22 cellular contexts compared by ENCODE assay signal in genomic region chr1:45146833-45147232, GRCh38. TPM values are rescaled to one million over a fixed set of nuclear protein-coding genes. Genes with fewer than 3 reads are reported as not detected.
"Had no signal": no experiment of that assay in that cellular context is flagged by ENCODE, and none has a peak within 500 bp of the region (broad histone marks: within the 10 kb centered on the region; RNA-seq: fewer than 3 reads in every experiment).

No MANE protein-coding gene starts in this region.

- H3K4me2 ChIP-seq: SK-N-SH had no signal

- H3K9ac ChIP-seq: SK-N-SH had no signal

- H3K4me3 ChIP-seq: MG63 had no signal

- H3K27me3 ChIP-seq: MG63 had no signal

- H3K36me3 Mint-ChIP-seq: IgD-negative memory B cell had no signal

- H3K36me3 ChIP-seq: MG63 had no signal

- DNase-seq: KBM-7, MG63, NCI-H1092, NCI-H1105 treated with DMSO at 0.1 percent for 48 hours, NCI-H1417 treated with DMSO at 0.1 percent for 48 hours, NCI-H146, NCI-H1694 treated with DMSO at 0.1 percent for 48 hours, NCI-H1930, NCI-H2081, NCI-H2171, NCI-H226, NCI-H446, NCI-H510A, NCI-H524 treated with DMSO at 0.1 percent for 48 hours, NCI-H69, NCI-H774, Right ventricle myocardium superior, RPMI8226, SK-N-SH had no signal

- H3K27ac Mint-ChIP-seq: IgD-negative memory B cell had no signal

- H3K9me3 ChIP-seq: MG63, SK-N-SH had no signal

- H3K9me2 ChIP-seq: SK-N-SH had no signal

- FAIRE-seq: RCC 7860 had no signal

RNA-seq across cellular contexts. Expression of gene ZSWIM5, which starts 59.6 kb away (rescaled TPM):
- total RNA-seq: HT1080 had no signal
